Comparison of ENCODE assay signal across 26 cellular contexts in genomic region chr18:77255426-77256105, GRCh38. TPM values are rescaled to one million over a fixed set of nuclear protein-coding genes. Genes with fewer than 3 reads are reported as not detected.
"Had no signal": no experiment of that assay in that cellular context is flagged by ENCODE, and none has a peak within 500 bp of the region (broad histone marks: within the 10 kb centered on the region; RNA-seq: fewer than 3 reads in every experiment).

No MANE protein-coding gene starts in this region.

- H3K9me3 ChIP-seq: adrenal gland, MG63, SK-N-SH had no signal

- H3K27ac ChIP-seq: adrenal gland, KMS-11 had no signal

- H3K4me1 ChIP-seq: adrenal gland had no signal

- H3K9me2 ChIP-seq: SK-N-SH had no signal

- ATAC-seq: activated CD8-positive, alpha-beta T cell treated with anti-CD3 and anti-CD28 coated beads, Interleukin-2, amount 10 ng/mL, durations not matched to agents 7 days and 5 days; Panc1; Right ventricle myocardium inferior had no signal

- H3K9ac ChIP-seq: KMS-11, SK-N-SH had no signal

- H3K4me3 ChIP-seq: adrenal gland, MG63 had no signal

- H3K4me2 ChIP-seq: KMS-11, SK-N-SH had no signal

- DNase-seq: activated CD4-positive, alpha-beta T cell treated with anti-CD3 and anti-CD28 coated beads for 48 hours; activated CD4-positive, alpha-beta T cell treated with anti-CD3 and anti-CD28 coated beads, Interleukin-2, amount 50 U/mL, for 4 hours; activated CD4-positive, CD25-positive, alpha-beta regulatory T cell treated with anti-CD3 and anti-CD28 coated beads, Interleukin-2, amount 50 U/mL, for 72 hours; activated CD8-positive, alpha-beta memory T cell treated with anti-CD3 and anti-CD28 coated beads, Interleukin-2, amount 50 U/mL, for 48 hours; activated CD8-positive, alpha-beta T cell treated with anti-CD3 and anti-CD28 coated beads, Interleukin-2, amount 10 ng/mL, durations not matched to agents 7 days and 5 days; activated naive CD4-positive, alpha-beta T cell treated with anti-CD3 and anti-CD28 coated beads, Interleukin-2, amount 50 U/mL, for 16 hours; activated naive CD8-positive, alpha-beta T cell treated with anti-CD3 and anti-CD28 coated beads, Interleukin-2, amount 10 ng/mL, durations not matched to agents 7 days and 5 days; activated T-cell treated with anti-CD3 and anti-CD28 coated beads, Interleukin-2, amount 50 U/mL, for 1 hour; adrenal gland; aorta; central memory CD4-positive, alpha-beta T cell; MG63; MV-4-11; NCI-H1436; NCI-H187 treated with DMSO at 0.1 percent for 48 hours; NCI-H446; NCI-H524; OCI-M1; SK-N-SH; T-helper 1 cell had no signal

- H3K36me3 ChIP-seq: adrenal gland, MG63 had no signal

RNA-seq across cellular contexts. Expression of gene GALR1, which starts 5.9 kb away (rescaled TPM):
- total RNA-seq: activated CD8-positive, alpha-beta T cell treated with anti-CD3 and anti-CD28 coated beads, Interleukin-2, amount 10 ng/mL, durations not matched to agents 7 days and 5 days; activated naive CD8-positive, alpha-beta T cell treated with anti-CD3 and anti-CD28 coated beads, Interleukin-2, amount 10 ng/mL, durations not matched to agents 7 days and 5 days; bronchial epithelial cell; chondrocyte; Right ventricle myocardium inferior; T-helper 2 cell treated with Interferon-gamma antibody and Interleukin-4, amounts not matched to agents 100 ng/mL and 5 ng/mL, for 36 hours had no signal
- polyA plus RNA-seq: SK-N-SH had no signal
